16 cellular contexts compared by ENCODE assay signal in the genomic region with DNA sequence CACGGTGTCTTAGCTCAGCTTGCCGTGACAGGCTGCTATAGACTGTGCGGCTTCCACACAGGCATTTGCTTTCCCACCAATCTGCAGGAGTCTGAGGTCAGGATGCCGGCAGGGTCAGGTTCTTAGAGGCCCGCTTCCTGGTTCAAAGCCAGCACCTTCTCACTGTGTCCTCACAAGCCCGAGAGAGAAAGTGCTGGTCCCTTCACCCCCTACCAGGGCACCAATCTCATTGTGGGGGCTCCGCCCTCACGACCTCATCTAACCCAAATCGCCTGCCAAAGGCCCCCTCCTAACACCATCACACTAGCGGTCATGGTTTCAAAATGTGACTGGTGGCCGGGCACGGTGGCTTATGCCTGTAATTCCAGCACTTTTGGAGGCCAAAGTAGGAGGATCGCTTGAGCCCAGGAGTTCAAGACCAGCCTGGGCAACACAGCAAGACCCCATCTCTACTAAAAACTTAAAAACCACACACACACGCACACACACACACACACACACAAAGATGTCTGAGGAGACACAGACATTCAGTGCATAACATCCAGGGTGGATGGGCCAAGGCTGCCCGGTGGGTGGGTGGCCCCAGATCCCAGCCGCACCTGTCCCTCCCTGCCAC. TPM values are rescaled to one million over a fixed set of nuclear protein-coding genes. Genes with fewer than 3 reads are reported as not detected.
"Had no signal": no experiment of that assay in that cellular context is flagged by ENCODE, and none has a peak within 500 bp of the region (broad histone marks: within the 10 kb centered on the region; RNA-seq: fewer than 3 reads in every experiment).

No MANE protein-coding gene starts in this region.

- H2AFZ ChIP-seq: parathyroid adenoma had no signal

- H3K79me2 ChIP-seq: parathyroid adenoma had no signal

- H3K36me3 ChIP-seq: lower lobe of right lung, neutrophil, thyroid gland had no signal

- H3K27ac ChIP-seq: body of pancreas, lower lobe of right lung, neutrophil, parathyroid adenoma, thyroid gland had no signal

- H3K4me3 ChIP-seq: body of pancreas, lower lobe of right lung, thyroid gland had no signal

- H3K9ac ChIP-seq: parathyroid adenoma had no signal

- H3K27me3 ChIP-seq: body of pancreas, neutrophil, thyroid gland had no signal

- DNase-seq: activated CD4-positive, alpha-beta T cell treated with anti-CD3 and anti-CD28 coated beads, Interleukin-2, amount 10 ng/mL, durations not matched to agents 7 days and 5 days; activated CD8-positive, alpha-beta T cell treated with anti-CD3 and anti-CD28 coated beads, Interleukin-2, amount 10 ng/mL, durations not matched to agents 7 days and 5 days; activated naive CD4-positive, alpha-beta T cell treated with Interleukin-2 at 50 U/mL for 16 hours; activated T-cell treated with anti-CD3 and anti-CD28 coated beads, Interleukin-2, amount 50 U/mL, for 24 hours; dermis blood vessel endothelial cell; left cardiac atrium; lower lobe of right lung; naive thymus-derived CD8-positive, alpha-beta T cell; stimulated activated CD4-positive, alpha-beta T cell treated with anti-CD3 and anti-CD28 coated beads, Interleukin-12 subunit alpha, Interleukin-12 subunit beta, amount 100 ng/mL, for 4 hours; stimulated activated CD4-positive, alpha-beta T cell treated with anti-CD3 and anti-CD28 coated beads, Interleukin-1b, Interleukin-23, amount 100 ng/mL, for 48 hours; stimulated activated naive CD4-positive, alpha-beta T cell treated with Interleukin-2 at 50 U/mL for 16 hours; T1000; thyroid gland had no signal

- H3K9me3 ChIP-seq: body of pancreas, lower lobe of right lung, neutrophil, thyroid gland had no signal

- H3K4me1 ChIP-seq: lower lobe of right lung, parathyroid adenoma had no signal

- ATAC-seq: activated CD8-positive, alpha-beta T cell treated with anti-CD3 and anti-CD28 coated beads, Interleukin-2, amount 10 ng/mL, durations not matched to agents 7 days and 5 days; body of pancreas; left cardiac atrium; lower lobe of right lung; naive thymus-derived CD8-positive, alpha-beta T cell had no signal

RNA-seq across cellular contexts. Expression of a gene that starts 26.8 kb away (rescaled TPM):
- total RNA-seq: activated CD8-positive, alpha-beta T cell treated with anti-CD3 and anti-CD28 coated beads, Interleukin-2, amount 10 ng/mL, durations not matched to agents 7 days and 5 days had no signal
- polyA plus RNA-seq: naive thymus-derived CD8-positive, alpha-beta T cell had no signal
